22 cellular contexts compared by ENCODE assay signal in genomic region chr21:38489283-38489677, GRCh38. TPM values are rescaled to one million over a fixed set of nuclear protein-coding genes. Genes with fewer than 3 reads are reported as not detected.
A peak's percentile ranks its signal among the peaks of the same experiment; 100 is the strongest.
DNase-seq lines count a peak whose midpoint lies in the region; ATAC-seq and TF ChIP-seq lines count a peak whose summit lies in the region.
"Had no signal": no experiment of that assay in that cellular context is flagged by ENCODE, and none has a peak within 500 bp of the region (broad histone marks: within the 10 kb centered on the region; RNA-seq: fewer than 3 reads in every experiment).

No MANE protein-coding gene starts in this region.

- no peaks in the 10 kb centered on the region for H3K36me3 ChIP-seq in ascending aorta
- H3K36me3 ChIP-seq in iPS-20b (ENCODE audit: insufficient read depth, low read depth, low read length) = no peaks in the 10 kb centered on the region
- H3K36me3 ChIP-seq in gastrocnemius medialis = no peaks in the 10 kb centered on the region
- H3K36me3 ChIP-seq: HAP-1 had no signal

- no peak for TF ChIP-seq POLR2A in gastrocnemius medialis (IDR thresholded peaks at IDR 0.05)

- H3K9me3 ChIP-seq in ascending aorta (no peaks in the 10 kb centered on the region), iPS-20b (ENCODE audit: insufficient read depth, low read depth, low read length) (no peaks in the 10 kb centered on the region), gastrocnemius medialis (no peaks in the 10 kb centered on the region)
- H3K9me3 ChIP-seq: HAP-1 had no signal

- DNase-seq in HL-60 (ENCODE audit: low read depth in 1 of 2, low spot score in 1 of 2) (no peak), ascending aorta (ENCODE audit: low spot score in 2 of 2) (no peak), gastrocnemius medialis (no peak), 8988T (no peak), SK-N-DZ (ENCODE audit: low spot score) (no peak), SHP77 treated with DMSO at 0.1 percent for 48 hours (lab: John Stamatoyannopoulos, UW) (no peak), GM20000 (ENCODE audit: low spot score) (no peak)
- DNase-seq: activated naive CD4-positive, alpha-beta T cell treated with anti-CD3 and anti-CD28 coated beads, Interleukin-2, amount 10 ng/mL, durations not matched to agents 7 days and 5 days; activated T-cell treated with anti-CD3 and anti-CD28 coated beads, Interleukin-2, amount 50 U/mL, for 48 hours; CD4-positive, alpha-beta memory T cell; IMR-90; naive B cell; NCI-H1694; NCI-H774; PC-9; T-helper 9 cell had no signal

- no peaks in the 10 kb centered on the region for H3K27me3 ChIP-seq in HL-60 (ENCODE audit: insufficient read depth, poor library complexity, severe bottlenecking)
- H3K27me3 ChIP-seq in ascending aorta = no peaks in the 10 kb centered on the region
- H3K27me3 ChIP-seq in iPS-20b (ENCODE audit: insufficient read depth, low read length) = no peaks in the 10 kb centered on the region
- H3K27me3 ChIP-seq in gastrocnemius medialis = no peaks in the 10 kb centered on the region

- intact Hi-C loops in ascending aorta (cut with DNase I) = loop anchor here (5.0 kb wide), 1 partner anchor 318 kb away; the partner anchor contains the start of gene ETS2
- intact Hi-C loops in gastrocnemius medialis (cut with DNase I; ENCODE audit: low total_unique reads) = no loop called here

- no peak for TF ChIP-seq CTCF in HL-60 (IDR thresholded peaks at IDR 0.05; ENCODE audit: insufficient read depth, low read length)
- TF ChIP-seq CTCF in ascending aorta (IDR thresholded peaks at IDR 0.05) = no peak
- TF ChIP-seq CTCF in gastrocnemius medialis (IDR thresholded peaks at IDR 0.05 in 4 of 5, conservative IDR thresholded peaks at IDR 0.05 in 1 of 5) = no peak
- no peak for TF ChIP-seq CTCF in GM20000 (IDR thresholded peaks at IDR 0.05; ENCODE audit: extremely low read depth, missing control alignments)

- H3K4me3 ChIP-seq in HL-60 (replicated peaks; ENCODE audit: insufficient read depth, low read length) (no peak overlapping the region), ascending aorta (no peak overlapping the region), iPS-20b (ENCODE audit: low read length) (peak overlapping the region; percentile 42; the same call in 1 of the 2 replicates), gastrocnemius medialis (no peak overlapping the region)
- H3K4me3 ChIP-seq: GM12878, HAP-1, PC-9, SK-N-MC had no signal

- in situ Hi-C loops in gastrocnemius medialis (cut with MboI; ENCODE audit: low sequenced_read_pairs in 4 of 4) = no loop called here

- H3K4me1 ChIP-seq in ascending aorta (peaks cover 7 to 69% of the 10 kb centered on the region in 2 donors), iPS-20b (ENCODE audit: insufficient read depth, low read length) (peaks cover 38% of the 10 kb centered on the region), gastrocnemius medialis (peaks cover 0 to 2% of the 10 kb centered on the region in 2 donors)
- H3K4me1 ChIP-seq: HAP-1 had no signal

- ATAC-seq in gastrocnemius medialis = no peak
- ATAC-seq: activated CD4-positive, CD25-positive, alpha-beta regulatory T cell treated with anti-CD3 and anti-CD28 coated beads, Interleukin-2, amount 50 U/mL, for 24 hours; GM12878 had no signal

- peak overlapping the region; percentile 76; the same call in 1 of the 2 replicates for H3K9ac ChIP-seq in iPS-20b (ENCODE audit: low read depth, low read length)

- H3K27ac ChIP-seq in HL-60 (replicated peaks) = peak overlapping the region; percentile 81
- H3K27ac ChIP-seq in ascending aorta = peak overlapping the region; percentile 77 to 84
- H3K27ac ChIP-seq in iPS-20b (ENCODE audit: low read length) = peak overlapping the region; percentile 13
- H3K27ac ChIP-seq in gastrocnemius medialis = peak overlapping the region in 3 of 4 donors; percentile 46 to 81 (median 78)
- H3K27ac ChIP-seq: PC-9, SK-N-MC had no signal

RNA-seq across cellular contexts. Expression of gene ERG, which starts 9.0 kb away (rescaled TPM):
- total RNA-seq in ascending aorta (28.5 TPM), gastrocnemius medialis (1 to 10 TPM; 4.6 to 7.0 (median 5.1) TPM)
- polyA plus RNA-seq in SK-N-DZ (2014; cell fraction: cytosol; rRNA removed) = 0.07 and 0.32 TPM in 2 replicates
- polyA plus RNA-seq in SK-N-DZ (2014; cell fraction: nucleus; rRNA removed) = 0.16 TPM in 1 of 2 replicates, not detected in the other
- total RNA-seq: CD4-positive, alpha-beta memory T cell; epithelial cell of proximal tubule; GM12878; IMR-90; PC-9 had no signal
- polyA plus RNA-seq: CD4-positive, alpha-beta memory T cell; GM12878; IMR-90 had no signal

Comparison
In these comparisons a context has a peak if more than half of its experiments do, and no peak if none do; other contexts are left out.
1. H3K27ac ChIP-seq: peak in every context shown above with its lines; median percentile 81 in HL-60; 80 in ascending aorta; 78 in gastrocnemius medialis; 13 in iPS-20b.